In genomic region chr14:73753887-73754880, GRCh38 we compare ENCODE assay signal across 1 cellular context.
TF ChIP-seq lines count a peak whose summit lies in the region.

No MANE protein-coding gene starts in this region.

TF ChIP-seq in SK-N-SH, 30 proteins besides CTCF, POLR2A, EP300 and RAD21:
- TF ChIP-seq REST (IDR thresholded peaks at IDR 0.05; ENCODE audit: low read depth, low read length): no peak
- no peak for TF ChIP-seq GABPA (IDR thresholded peaks at IDR 0.05; ENCODE audit: low read depth)
- TF ChIP-seq TEAD4 (IDR thresholded peaks at IDR 0.05; ENCODE audit: borderline replicate concordance, insufficient read depth): no peak
- TF ChIP-seq MAX (IDR thresholded peaks at IDR 0.05; ENCODE audit: low read depth): no peak
- TF ChIP-seq USF1 (IDR thresholded peaks at IDR 0.05; ENCODE audit: borderline replicate concordance, low read depth): no peak
- TF ChIP-seq SIN3A (IDR thresholded peaks at IDR 0.05; ENCODE audit: borderline replicate concordance, low read depth, low read length): no peak
- TF ChIP-seq TAF1 (IDR thresholded peaks at IDR 0.05; ENCODE audit: borderline replicate concordance, low read depth, low read length): no peak
